Comparison of ENCODE assay signal across 23 cellular contexts in the genomic region with DNA sequence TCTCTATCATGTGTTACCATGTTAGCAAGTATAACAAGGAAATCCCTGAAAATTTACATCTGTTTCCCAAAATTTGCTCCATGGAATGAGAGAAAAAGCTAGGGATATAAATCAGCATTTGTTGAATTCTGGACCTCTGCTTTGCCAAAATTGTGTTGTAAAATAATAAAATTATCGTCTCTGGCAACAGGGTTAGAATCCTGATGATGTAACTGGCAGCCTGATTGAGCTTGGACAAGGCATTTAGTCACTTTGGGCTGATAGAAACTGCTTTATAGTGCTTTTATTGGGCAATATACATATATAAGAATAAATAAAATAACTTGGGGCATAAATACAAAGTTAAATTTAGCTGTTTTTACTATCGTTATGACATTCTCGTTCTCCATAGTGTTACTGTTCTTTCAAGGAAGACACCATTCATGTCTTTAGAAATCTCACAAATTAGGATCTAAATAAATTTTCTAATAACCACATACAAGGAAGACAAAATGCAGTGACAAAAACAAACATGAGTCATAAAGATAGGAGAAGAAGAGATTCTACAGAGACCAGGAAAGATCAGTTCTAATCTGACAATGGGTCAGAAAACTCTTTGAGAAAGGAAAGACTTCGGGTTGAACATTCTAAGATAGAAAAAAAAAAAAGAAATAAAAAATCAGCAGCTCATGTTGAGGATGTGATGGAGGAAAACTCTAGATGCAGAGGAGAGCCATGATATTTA.
A peak's percentile ranks its signal among the peaks of the same experiment; 100 is the strongest.
DNase-seq lines count a peak whose midpoint lies in the region; ATAC-seq, FAIRE-seq and TF ChIP-seq lines count a peak whose summit lies in the region.
"Had no signal": no experiment of that assay in that cellular context is flagged by ENCODE, and none has a peak within 500 bp of the region (broad histone marks: within the 10 kb centered on the region; RNA-seq: fewer than 3 reads in every experiment).

No MANE protein-coding gene starts in this region.

- WGBS in smooth muscle cell (ENCODE audit: low lambda C conversion rate): 83% methylated on average over 4 of the region's 4 CpGs

- H3K36me3 ChIP-seq in smooth muscle cell (ENCODE audit: low read depth): no peaks in the 10 kb centered on the region
- H3K36me3 ChIP-seq: BLaER1 had no signal

- H3K9me3 ChIP-seq in smooth muscle cell (replicated peaks; ENCODE audit: low read depth): no peaks in the 10 kb centered on the region
- H3K9me3 ChIP-seq: BLaER1 had no signal

- POLR2A ChIA-PET in naive thymus-derived CD8-positive, alpha-beta T cell (lab: Charles Lee): no interaction called here

- H4K20me1 ChIP-seq in smooth muscle cell (ENCODE audit: low read depth): no peaks in the 10 kb centered on the region
- H4K20me1 ChIP-seq: BLaER1 had no signal

- H3K79me2 ChIP-seq in smooth muscle cell (ENCODE audit: low read depth): no peaks in the 10 kb centered on the region

- DNase-seq in H54 (ENCODE audit: insufficient read length, low spot score) (no peak), fibroblast of the conjunctiva (ENCODE audit: low read depth) (peak; percentile 5), smooth muscle cell (lab: John Stamatoyannopoulos, UW; ENCODE audit: unreplicated experiment) (no peak), retina (no peak)
- no peak for DNase-seq in naive thymus-derived CD8-positive, alpha-beta T cell
- DNase-seq: CD8-positive, alpha-beta memory T cell; DMS79 treated with DMSO at 0.1 percent for 48 hours; GDM1; H9; Kasumi-1; NCI-H1930; NCI-H2171; NCI-H446 treated with DMSO at 0.1 percent for 48 hours; NCI-H774; T-helper 1 cell had no signal

- TF ChIP-seq CTCF in smooth muscle cell (IDR thresholded peaks at IDR 0.05; ENCODE audit: borderline replicate concordance, insufficient read depth, poor library complexity, severe bottlenecking): no peak

- no peaks in the 10 kb centered on the region for H3K27me3 ChIP-seq in smooth muscle cell (ENCODE audit: low read depth)
- H3K27me3 ChIP-seq: BLaER1 had no signal

- peak; percentile 36 for FAIRE-seq in H54 (lab: Jason Lieb, UNC)
- FAIRE-seq: D721Med, HTR-8/SVneo had no signal

- H3K27me3 Mint-ChIP-seq in naive thymus-derived CD8-positive, alpha-beta T cell: no peaks in the 10 kb centered on the region
- H3K27me3 Mint-ChIP-seq: CD8-positive, alpha-beta memory T cell; IgD-negative memory B cell had no signal

- H3K4me3 Mint-ChIP-seq in naive thymus-derived CD8-positive, alpha-beta T cell: no peak overlapping the region
- H3K4me3 Mint-ChIP-seq: CD8-positive, alpha-beta memory T cell; H9; IgD-negative memory B cell had no signal

- peak overlapping the region; percentile 22 for H3K4me2 ChIP-seq in smooth muscle cell
- H3K4me2 ChIP-seq: BLaER1 had no signal

- no peaks in the 10 kb centered on the region for H3K4me1 Mint-ChIP-seq in naive thymus-derived CD8-positive, alpha-beta T cell
- H3K4me1 Mint-ChIP-seq: CD8-positive, alpha-beta memory T cell; IgD-negative memory B cell had no signal

- H3K36me3 Mint-ChIP-seq in naive thymus-derived CD8-positive, alpha-beta T cell: no peaks in the 10 kb centered on the region
- H3K36me3 Mint-ChIP-seq: CD8-positive, alpha-beta memory T cell; IgD-negative memory B cell had no signal

- no peak overlapping the region for H3K27ac Mint-ChIP-seq in naive thymus-derived CD8-positive, alpha-beta T cell
- H3K27ac Mint-ChIP-seq: CD8-positive, alpha-beta memory T cell; H9 had no signal

- no peak overlapping the region for H3K4me3 ChIP-seq in smooth muscle cell
- H3K4me3 ChIP-seq: BLaER1 had no signal

- H3K9me3 Mint-ChIP-seq in naive thymus-derived CD8-positive, alpha-beta T cell: peaks cover 6 to 32% (median 16%) of the 10 kb centered on the region in 9 donors
- H3K9me3 Mint-ChIP-seq: H9 had no signal

- H3K9ac ChIP-seq in smooth muscle cell (ENCODE audit: low read depth): no peak overlapping the region
- H3K9ac ChIP-seq: BLaER1 had no signal

- H3F3A ChIP-seq in smooth muscle cell (ENCODE audit: low read depth): no peaks in the 10 kb centered on the region

- peak overlapping the region; percentile 80 for H2AFZ ChIP-seq in smooth muscle cell (ENCODE audit: low read depth)

- ATAC-seq in SK-N-SH treated with all-trans-retinoic acid at 6 μM for 48 hours (peak; percentile 39), GM18868 (IDR thresholded peaks at IDR 0.05; ENCODE audit: unreplicated experiment) (no peak), HG03045 (IDR thresholded peaks at IDR 0.05; ENCODE audit: unreplicated experiment) (no peak)
- ATAC-seq in naive thymus-derived CD8-positive, alpha-beta T cell: no peak

- no peak for TF ChIP-seq POLR2A in H54 (IDR thresholded peaks at IDR 0.05; ENCODE audit: low read depth, low read length)

- no peaks in the 10 kb centered on the region for H3K4me1 ChIP-seq in smooth muscle cell (ENCODE audit: low read depth)
- H3K4me1 ChIP-seq: BLaER1 had no signal

- peak overlapping the region; percentile 76 for H3K27ac ChIP-seq in smooth muscle cell (ENCODE audit: low read depth)
- H3K27ac ChIP-seq: BLaER1, HL-60 had no signal

TF ChIP-seq in SK-N-SH treated with all-trans-retinoic acid at 6 μM for 48 hours, 23 proteins besides CTCF, POLR2A, EP300 and RAD21:
- peak; percentile 24; the same call in 1 of the 2 replicates for TF ChIP-seq ISL1 (CRISPR knock-in tag; IDR thresholded peaks at IDR 0.05)
- TF ChIP-seq TOX (CRISPR knock-in tag; IDR thresholded peaks at IDR 0.05; ENCODE audit: borderline replicate concordance): peak; percentile 71; the same call in 1 of the 2 replicates
- TF ChIP-seq, protein P1, sequence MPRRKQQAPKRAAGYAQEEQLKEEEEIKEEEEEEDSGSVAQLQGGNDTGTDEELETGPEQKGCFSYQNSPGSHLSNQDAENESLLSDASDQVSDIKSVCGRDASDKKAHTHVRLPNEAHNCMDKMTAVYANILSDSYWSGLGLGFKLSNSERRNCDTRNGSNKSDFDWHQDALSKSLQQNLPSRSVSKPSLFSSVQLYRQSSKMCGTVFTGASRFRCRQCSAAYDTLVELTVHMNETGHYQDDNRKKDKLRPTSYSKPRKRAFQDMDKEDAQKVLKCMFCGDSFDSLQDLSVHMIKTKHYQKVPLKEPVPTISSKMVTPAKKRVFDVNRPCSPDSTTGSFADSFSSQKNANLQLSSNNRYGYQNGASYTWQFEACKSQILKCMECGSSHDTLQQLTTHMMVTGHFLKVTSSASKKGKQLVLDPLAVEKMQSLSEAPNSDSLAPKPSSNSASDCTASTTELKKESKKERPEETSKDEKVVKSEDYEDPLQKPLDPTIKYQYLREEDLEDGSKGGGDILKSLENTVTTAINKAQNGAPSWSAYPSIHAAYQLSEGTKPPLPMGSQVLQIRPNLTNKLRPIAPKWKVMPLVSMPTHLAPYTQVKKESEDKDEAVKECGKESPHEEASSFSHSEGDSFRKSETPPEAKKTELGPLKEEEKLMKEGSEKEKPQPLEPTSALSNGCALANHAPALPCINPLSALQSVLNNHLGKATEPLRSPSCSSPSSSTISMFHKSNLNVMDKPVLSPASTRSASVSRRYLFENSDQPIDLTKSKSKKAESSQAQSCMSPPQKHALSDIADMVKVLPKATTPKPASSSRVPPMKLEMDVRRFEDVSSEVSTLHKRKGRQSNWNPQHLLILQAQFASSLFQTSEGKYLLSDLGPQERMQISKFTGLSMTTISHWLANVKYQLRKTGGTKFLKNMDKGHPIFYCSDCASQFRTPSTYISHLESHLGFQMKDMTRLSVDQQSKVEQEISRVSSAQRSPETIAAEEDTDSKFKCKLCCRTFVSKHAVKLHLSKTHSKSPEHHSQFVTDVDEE (CRISPR knock-in tag; IDR thresholded peaks at IDR 0.05): no peak
